ENCODE assay signal across 1 cellular context in genomic region chr4:122894802-122895201, GRCh38.
TF ChIP-seq lines count a peak whose summit lies in the region.

No MANE protein-coding gene starts in this region.

TF ChIP-seq in IMR-90, 13 proteins besides CTCF, POLR2A, EP300 and RAD21:
- TF ChIP-seq CEBPB (IDR thresholded peaks at IDR 0.05; ENCODE audit: low read depth, low read length) (no peak), MAZ (IDR thresholded peaks at IDR 0.05; ENCODE audit: borderline replicate concordance, low read depth, low read length) (no peak), SMC3 (IDR thresholded peaks at IDR 0.05; ENCODE audit: low read depth, low read length) (no peak), RFX5 (IDR thresholded peaks at IDR 0.05; ENCODE audit: low read depth, low read length) (no peak), BHLHE40 (IDR thresholded peaks at IDR 0.05; ENCODE audit: low read depth, low read length) (no peak), RCOR1 (IDR thresholded peaks at IDR 0.05; ENCODE audit: insufficient replicate concordance, low read length) (no peak), ELK1 (IDR thresholded peaks at IDR 0.05; ENCODE audit: borderline replicate concordance, low read depth, low read length) (no peak), FOS (IDR thresholded peaks at IDR 0.05; ENCODE audit: low read depth, low read length) (no peak), NFE2L2 (IDR thresholded peaks at IDR 0.05; ENCODE audit: low read depth, low read length) (no peak), MAFK (IDR thresholded peaks at IDR 0.05; ENCODE audit: low read depth, low read length) (no peak), MXI1 (IDR thresholded peaks at IDR 0.05; ENCODE audit: borderline replicate concordance, low read depth, low read length) (no peak)
- TF ChIP-seq, protein P1, sequence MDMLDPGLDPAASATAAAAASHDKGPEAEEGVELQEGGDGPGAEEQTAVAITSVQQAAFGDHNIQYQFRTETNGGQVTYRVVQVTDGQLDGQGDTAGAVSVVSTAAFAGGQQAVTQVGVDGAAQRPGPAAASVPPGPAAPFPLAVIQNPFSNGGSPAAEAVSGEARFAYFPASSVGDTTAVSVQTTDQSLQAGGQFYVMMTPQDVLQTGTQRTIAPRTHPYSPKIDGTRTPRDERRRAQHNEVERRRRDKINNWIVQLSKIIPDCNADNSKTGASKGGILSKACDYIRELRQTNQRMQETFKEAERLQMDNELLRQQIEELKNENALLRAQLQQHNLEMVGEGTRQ (IDR thresholded peaks at IDR 0.05; ENCODE audit: low read depth, low read length) = no peak
